In genomic region chr7:128030999-128031681, GRCh38 we compare ENCODE assay signal across 8 cellular contexts. TPM values are rescaled to one million over a fixed set of nuclear protein-coding genes. Genes with fewer than 3 reads are reported as not detected.
DNase-seq lines count a peak whose midpoint lies in the region; ATAC-seq, FAIRE-seq and TF ChIP-seq lines count a peak whose summit lies in the region.

Gene LRRC4, minus strand, starts transcription at chr7:128031437. Its CDS starts 797 bp downstream, at chr7:128030640.

- peak within 1 kb of the TSS; percentile 76 for H3K4me3 Mint-ChIP-seq in astrocyte (ENCODE audit: unreplicated experiment)

- H3K27ac Mint-ChIP-seq in astrocyte (ENCODE audit: unreplicated experiment): peak within 1 kb of the TSS; percentile 58

- peaks cover 39% of the 10 kb centered on the region for H3K4me1 Mint-ChIP-seq in astrocyte (ENCODE audit: low read depth, unreplicated experiment)

- H3K27ac ChIP-seq in astrocyte (ENCODE audit: low read depth, low read length) (peak within 1 kb of the TSS; percentile 21), rectal smooth muscle tissue (ENCODE audit: low read depth, low read length) (no peak within 1 kb of the TSS)

- H3K9ac ChIP-seq in astrocyte (ENCODE audit: low read length) (peak within 1 kb of the TSS; percentile 73), rectal smooth muscle tissue (ENCODE audit: low read length) (no peak within 1 kb of the TSS)

- H3K4me1 ChIP-seq in astrocyte (ENCODE audit: insufficient read depth, low read length) (peaks cover 19% of the 10 kb centered on the region), rectal smooth muscle tissue (ENCODE audit: control insufficient read depth, insufficient read depth, low read length) (no peaks in the 10 kb centered on the region)

- H3K79me2 ChIP-seq in astrocyte (ENCODE audit: insufficient read depth, low read length): peaks cover 22% of the 10 kb centered on the region

- peaks cover 82% of the 10 kb centered on the region for H4K20me1 ChIP-seq in astrocyte (ENCODE audit: insufficient read depth, low read length)

- peak within 1 kb of the TSS; percentile 0 for H2AFZ ChIP-seq in astrocyte (ENCODE audit: low read depth, low read length)

- DNase-seq in HCEC 1CT: peak; percentile 45
- DNase-seq in NCI-H526 treated with DMSO at 0.1 percent for 48 hours (lab: John Stamatoyannopoulos, UW): peak; percentile 31
- peak; percentile 31 for DNase-seq in astrocyte (ENCODE audit: low read depth)
- peak; percentile 62 for DNase-seq in hepatic stellate cell (ENCODE audit: low spot score)
- DNase-seq in COLO829 (ENCODE audit: low spot score): no peak

- no peaks in the 10 kb centered on the region for H3K27me3 Mint-ChIP-seq in astrocyte (ENCODE audit: low read depth, unreplicated experiment)

- FAIRE-seq in astrocyte (lab: Jason Lieb, UNC): no peak

- no peak for TF ChIP-seq CTCF in astrocyte (IDR thresholded peaks at IDR 0.05; ENCODE audit: insufficient read depth, low read depth, low read length)

- H3K27me3 ChIP-seq in astrocyte (ENCODE audit: insufficient read depth, low read length) (no peaks in the 10 kb centered on the region), rectal smooth muscle tissue (ENCODE audit: control insufficient read depth, insufficient read depth, low read length) (no peaks in the 10 kb centered on the region)

- H3K36me3 Mint-ChIP-seq in astrocyte (ENCODE audit: low read depth, unreplicated experiment): peaks cover 12% of the 10 kb centered on the region

- no peaks in the 10 kb centered on the region for H3K9me3 Mint-ChIP-seq in astrocyte (ENCODE audit: unreplicated experiment)

- H3K4me2 ChIP-seq in astrocyte (ENCODE audit: low read length): peak within 1 kb of the TSS; percentile 89

- H3K4me3 ChIP-seq in astrocyte (ENCODE audit: insufficient read depth, low read depth, low read length): peak within 1 kb of the TSS; percentile 54
- peak within 1 kb of the TSS; percentile 66 for H3K4me3 ChIP-seq in rectal smooth muscle tissue (ENCODE audit: low read length)

- ATAC-seq in GM18498 (IDR thresholded peaks at IDR 0.05; ENCODE audit: unreplicated experiment): peak; percentile 46
- ATAC-seq in HG02623 (IDR thresholded peaks at IDR 0.05; ENCODE audit: unreplicated experiment): no peak

- no peaks in the 10 kb centered on the region for H3K36me3 ChIP-seq in astrocyte (ENCODE audit: insufficient read depth, low read length)
- H3K36me3 ChIP-seq in rectal smooth muscle tissue (ENCODE audit: control insufficient read depth, insufficient read depth, low read length): no peaks in the 10 kb centered on the region

- H3K9me3 ChIP-seq in astrocyte (ENCODE audit: insufficient read depth, low read depth, low read length): no peaks in the 10 kb centered on the region

RNA-seq across cellular contexts. Expression of gene LRRC4, which starts in this region (rescaled TPM):
- total RNA-seq in astrocyte: 4.4 and 4.5 TPM in 2 replicates
